ENCODE assay signal across 8 cellular contexts in the genomic region with DNA sequence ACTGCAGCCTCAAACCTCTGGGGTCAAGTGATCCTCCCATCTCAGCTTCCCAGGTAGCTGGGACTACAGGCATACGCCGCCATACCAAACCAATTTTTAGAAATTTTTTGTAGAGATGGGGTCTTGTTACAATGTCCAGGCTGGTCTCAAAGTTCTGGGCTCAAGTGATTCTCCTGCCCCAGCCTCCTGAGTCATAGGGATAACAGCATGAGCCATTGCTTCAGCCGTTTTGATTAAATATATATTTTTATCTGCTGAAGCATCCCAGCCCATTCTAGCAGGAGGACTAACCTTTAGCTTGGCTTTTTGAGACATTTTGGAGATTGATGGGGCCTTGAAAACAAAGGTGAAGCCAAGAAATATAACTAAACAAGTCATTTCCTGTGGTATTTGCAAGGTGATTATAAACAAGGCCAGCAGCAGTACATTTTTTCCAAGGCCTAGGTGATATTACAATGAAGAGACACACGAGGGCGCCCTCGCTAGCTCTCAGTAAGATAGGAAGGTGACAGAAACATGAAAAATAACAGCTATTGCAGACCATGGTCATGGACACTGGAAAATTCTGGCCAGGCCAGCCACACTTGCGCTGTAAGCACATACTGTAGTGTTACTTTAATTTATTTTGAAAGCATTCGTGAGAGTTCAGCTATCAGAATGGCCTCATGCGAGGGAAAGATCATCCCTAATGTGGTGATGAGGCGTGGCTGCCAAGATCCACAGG.
DNase-seq lines count a peak whose midpoint lies in the region; ATAC-seq, FAIRE-seq and TF ChIP-seq lines count a peak whose summit lies in the region.

No MANE protein-coding gene starts in this region.

- POLR2A ChIA-PET in endothelial cell of umbilical vein (lab: Charles Lee) = no interaction called here

- H3K9ac ChIP-seq in endothelial cell of umbilical vein (replicated peaks; ENCODE audit: extremely low read depth, insufficient read depth, low read length) = no peak overlapping the region

- H3K4me3 Mint-ChIP-seq in natural killer cell = no peak overlapping the region

- peak; percentile 81 for TF ChIP-seq CTCF in DOHH2 (IDR thresholded peaks at IDR 0.05; ENCODE audit: low read depth, low read length, poor library complexity, severe bottlenecking)
- TF ChIP-seq CTCF in endothelial cell of umbilical vein (IDR thresholded peaks at IDR 0.05; ENCODE audit: extremely low read depth in 1 of 2, insufficient read depth in 1 of 2, low read depth in 1 of 2, low read length in 2 of 2) = peak; percentile 69 to 74
- TF ChIP-seq CTCF in natural killer cell (IDR thresholded peaks at IDR 0.05) = peak; percentile 90

- no peaks in the 10 kb centered on the region for H3F3A ChIP-seq in DOHH2 (ENCODE audit: control insufficient read depth, insufficient read depth)

- intact Hi-C loops in endothelial cell of umbilical vein (cut with micrococcal nuclease) (loop anchor here (1.0 to 5.0 kb wide), 4 partner anchors 66 to 240 kb away; partner anchors contain the start of gene CCDC88C), natural killer cell (cut with micrococcal nuclease) (loop anchor here (1.0 to 2.0 kb wide), 2 partner anchors 109 to 250 kb away; no protein-coding TSS in a partner anchor)

- TF ChIP-seq POLR2A in endothelial cell of umbilical vein (IDR thresholded peaks at IDR 0.05; ENCODE audit: low read depth, low read length) = no peak

- no peaks in the 10 kb centered on the region for H3K27me3 ChIP-seq in DOHH2 (ENCODE audit: control insufficient read depth, low read length)
- no peaks in the 10 kb centered on the region for H3K27me3 ChIP-seq in endothelial cell of umbilical vein (ENCODE audit: control insufficient read depth in 2 of 2, insufficient read depth in 2 of 2, low read length in 2 of 2)

- H3K27me3 Mint-ChIP-seq in natural killer cell (ENCODE audit: low read depth in 2 of 2) = no peaks in the 10 kb centered on the region

- no peak overlapping the region for H2AFZ ChIP-seq in endothelial cell of umbilical vein (ENCODE audit: low read depth, low read length)

- no peaks in the 10 kb centered on the region for H3K9me3 Mint-ChIP-seq in natural killer cell

- H3K79me2 ChIP-seq in DOHH2 (ENCODE audit: control insufficient read depth, low read length) (no peaks in the 10 kb centered on the region), endothelial cell of umbilical vein (ENCODE audit: control insufficient read depth, insufficient read depth, low read length) (no peaks in the 10 kb centered on the region)

- H3K27ac Mint-ChIP-seq in natural killer cell = peak overlapping the region; percentile 76 to 85

- H4K20me1 ChIP-seq in DOHH2 (ENCODE audit: control insufficient read depth, insufficient read depth, low read depth, low read length) = no peaks in the 10 kb centered on the region
- no peaks in the 10 kb centered on the region for H4K20me1 ChIP-seq in endothelial cell of umbilical vein (replicated peaks; ENCODE audit: control insufficient read depth, extremely low read depth, insufficient read depth, low read length)

- H3K36me3 Mint-ChIP-seq in natural killer cell = no peaks in the 10 kb centered on the region

- H3K4me2 ChIP-seq in DOHH2 (ENCODE audit: low read length) = peak overlapping the region; percentile 5; the same call in 1 of the 2 replicates
- H3K4me2 ChIP-seq in endothelial cell of umbilical vein (ENCODE audit: insufficient read depth, low read length) = no peak overlapping the region

- H3K36me3 ChIP-seq in DOHH2 (ENCODE audit: control insufficient read depth, low read length) (0 out of 2 replicates have a peak, but pooled peaks cover 5% of the 10 kb centered on the region), endothelial cell of umbilical vein (ENCODE audit: control insufficient read depth in 2 of 2, extremely low read depth in 1 of 2, insufficient read depth in 2 of 2, low read length in 2 of 2) (peaks cover 4 to 13% of the 10 kb centered on the region in 2 experiments)

- ATAC-seq in natural killer cell (peak; percentile 87 to 94 (median 90)), HG03159 (IDR thresholded peaks at IDR 0.05; ENCODE audit: unreplicated experiment) (no peak)

- H3K27ac ChIP-seq in DOHH2 (ENCODE audit: low read depth, low read length) (peak overlapping the region; percentile 38), endothelial cell of umbilical vein (ENCODE audit: insufficient read depth, low read depth, low read length) (no peak overlapping the region)

- peaks cover 12% of the 10 kb centered on the region for H3K4me1 ChIP-seq in DOHH2 (ENCODE audit: control insufficient read depth, low read length)
- H3K4me1 ChIP-seq in endothelial cell of umbilical vein (ENCODE audit: control insufficient read depth, extremely low read depth, insufficient read depth, low read length) = peaks cover 4% of the 10 kb centered on the region

- H3K4me1 Mint-ChIP-seq in natural killer cell = peaks cover 12 to 20% of the 10 kb centered on the region in 2 donors

- CTCF ChIA-PET in endothelial cell of umbilical vein (lab: Charles Lee) = interaction anchor here (0.5 to 9.5 kb wide), 56 partner anchors 8 to 419 kb away, joined by 3 to 388 read pairs (median 5); partner anchors contain the start of genes CCDC88C, GPR68 and RPS6KA5

- H3K4me3 ChIP-seq in DOHH2 (ENCODE audit: low read length) = no peak overlapping the region
- H3K4me3 ChIP-seq in endothelial cell of umbilical vein (replicated peaks in 1 of 3; ENCODE audit: insufficient read depth in 1 of 3, low read depth in 1 of 3, low read length in 3 of 3) = no peak overlapping the region

- dilution Hi-C loops in endothelial cell of umbilical vein (cut with MboI; ENCODE audit: extremely low pct_ligation_motif_present, low sequenced_read_pairs) = no loop called here

- no peaks in the 10 kb centered on the region for H3K9me2 ChIP-seq in DOHH2 (replicated peaks; ENCODE audit: control insufficient read depth, low read length)

- BruUV-seq in endothelial cell of umbilical vein (replicated peaks; lab: Mats Ljungman, UMichigan) = no TSS peak

- peak; percentile 83 for DNase-seq in HT1080 (ENCODE audit: low read depth)
- peak; percentile 69 for DNase-seq in NOMO-1 treated with DMSO at 0.1 percent for 48 hours (lab: John Stamatoyannopoulos, UW; ENCODE audit: unreplicated experiment)
- DNase-seq in activated CD8-positive, alpha-beta memory T cell treated with anti-CD3 and anti-CD28 coated beads for 4 hours (ENCODE audit: low read depth in 2 of 2) = peak; percentile 32 to 49
- peak; percentile 88 for DNase-seq in endothelial cell of umbilical vein (ENCODE audit: low read depth, low spot score)
- DNase-seq in natural killer cell = peak; percentile 54
- DNase-seq in stimulated activated naive CD4-positive, alpha-beta T cell treated with Interleukin-2 at 50 U/mL for 16 hours (lab: John Stamatoyannopoulos, UW) = peak; percentile 41

- no peaks in the 10 kb centered on the region for H3K9me1 ChIP-seq in endothelial cell of umbilical vein (replicated peaks; ENCODE audit: control insufficient read depth, extremely low read depth, insufficient read depth, low read length)

- H3K9me3 ChIP-seq in DOHH2 (ENCODE audit: control insufficient read depth, insufficient read depth, low read length) (no peaks in the 10 kb centered on the region), endothelial cell of umbilical vein (replicated peaks; ENCODE audit: control insufficient read depth, insufficient read depth, low read length) (no peaks in the 10 kb centered on the region)

- FAIRE-seq in endothelial cell of umbilical vein (lab: Jason Lieb, UNC) = peak; percentile 95

TF ChIP-seq in endothelial cell of umbilical vein, 7 proteins besides CTCF, POLR2A, EP300 and RAD21:
- TF ChIP-seq FOS (IDR thresholded peaks at IDR 0.05; ENCODE audit: borderline replicate concordance, insufficient read depth, low read length) (no peak), MAX (IDR thresholded peaks at IDR 0.05; ENCODE audit: insufficient read depth, insufficient read length) (no peak), POLR2AphosphoS5 (IDR thresholded peaks at IDR 0.05; ENCODE audit: insufficient read depth, low read depth, low read length) (no peak)
